Comparison of ENCODE assay signal across 8 cellular contexts in genomic region chr3:171460226-171461086, GRCh38. TPM values are rescaled to one million over a fixed set of nuclear protein-coding genes. Genes with fewer than 3 reads are reported as not detected.
A peak's percentile ranks its signal among the peaks of the same experiment; 100 is the strongest.
DNase-seq lines count a peak whose midpoint lies in the region; ATAC-seq and TF ChIP-seq lines count a peak whose summit lies in the region.

Gene TNIK (minus strand): TSS chr3:171460405. CDS start chr3:171460063, 342 bp downstream.

- peaks cover 12% of the 10 kb centered on the region for H3K36me3 Mint-ChIP-seq in activated naive CD4-positive, alpha-beta T cell treated with anti-CD3 and anti-CD28 coated beads, Interleukin-2, amount 10 ng/mL, durations not matched to agents 7 days and 5 days

- DNase-seq in GM03348 (ENCODE audit: low spot score) (peak; percentile 85), H7 (peak; percentile 91), SK-N-MC (ENCODE audit: low read depth, low spot score) (no peak), globus pallidus (ENCODE audit: low spot score) (peak; percentile 98), omental fat pad (ENCODE audit: low spot score) (peak; percentile 74), testis (peak; percentile 98)
- peak; percentile 98 for DNase-seq in activated naive CD4-positive, alpha-beta T cell treated with anti-CD3 and anti-CD28 coated beads, Interleukin-2, amount 10 ng/mL, durations not matched to agents 7 days and 5 days

- intact Hi-C loops in testis (cut with DNase I; ENCODE audit: low total_unique reads) = no loop called here

- peaks cover 50% of the 10 kb centered on the region for H3K4me1 Mint-ChIP-seq in activated naive CD4-positive, alpha-beta T cell treated with anti-CD3 and anti-CD28 coated beads, Interleukin-2, amount 10 ng/mL, durations not matched to agents 7 days and 5 days

- no peaks in the 10 kb centered on the region for H3K27me3 Mint-ChIP-seq in activated naive CD4-positive, alpha-beta T cell treated with anti-CD3 and anti-CD28 coated beads, Interleukin-2, amount 10 ng/mL, durations not matched to agents 7 days and 5 days

- H2AFZ ChIP-seq in Loucy (ENCODE audit: low read length) = peak within 1 kb of the TSS; percentile 96

- peaks cover 24% of the 10 kb centered on the region for H4K20me1 ChIP-seq in Loucy (ENCODE audit: insufficient read depth, low read length, poor library complexity, severe bottlenecking)

- peak within 1 kb of the TSS; percentile 76 for H3K4me3 ChIP-seq in H7 (ENCODE audit: insufficient read depth, low read depth, low read length)
- peak within 1 kb of the TSS; percentile 85 for H3K4me3 ChIP-seq in Loucy (ENCODE audit: low read length, poor library complexity, severe bottlenecking)
- peak within 1 kb of the TSS; percentile 87 for H3K4me3 ChIP-seq in SK-N-MC
- H3K4me3 ChIP-seq in testis = peak within 1 kb of the TSS; percentile 59 to 76

- H3K27me3 ChIP-seq in H7 (ENCODE audit: control insufficient read depth, insufficient read depth, low read length) = peaks cover 15% of the 10 kb centered on the region; the same call in 1 of the 2 replicates
- H3K27me3 ChIP-seq in Loucy (ENCODE audit: insufficient read depth, low read length, poor library complexity, severe bottlenecking) = no peaks in the 10 kb centered on the region
- H3K27me3 ChIP-seq in testis = no peaks in the 10 kb centered on the region

- H3K9ac ChIP-seq in Loucy (ENCODE audit: low read depth, low read length, poor library complexity, severe bottlenecking) = peak within 1 kb of the TSS; percentile 84
- peak within 1 kb of the TSS; percentile 1 for H3K9ac ChIP-seq in SK-N-MC (ENCODE audit: insufficient read length)

- no peak within 1 kb of the TSS for H3K27ac ChIP-seq in SK-N-MC
- peak within 1 kb of the TSS; percentile 42 to 75 for H3K27ac ChIP-seq in testis

- TF ChIP-seq CTCF in Loucy (conservative IDR thresholded peaks at IDR 0.05; ENCODE audit: low read length) (peak; percentile 54), omental fat pad (IDR thresholded peaks at IDR 0.05) (no peak), testis (IDR thresholded peaks at IDR 0.05) (peak in 2 of 3 experiments; percentile 2 to 34)

- WGBS in testis, 2 donors = 0% methylated on average over 10 to 66 of the region's 66 CpGs

- H3K4me3 Mint-ChIP-seq in activated naive CD4-positive, alpha-beta T cell treated with anti-CD3 and anti-CD28 coated beads, Interleukin-2, amount 10 ng/mL, durations not matched to agents 7 days and 5 days = peak within 1 kb of the TSS; percentile 94

- H3K4me1 ChIP-seq in Loucy (ENCODE audit: insufficient read depth, low read length, poor library complexity, severe bottlenecking) (peaks cover 41% of the 10 kb centered on the region), testis (peaks cover 5% of the 10 kb centered on the region)

- ATAC-seq in omental fat pad (ENCODE audit: low FRiP score) = peak; percentile 97

- peak within 1 kb of the TSS; percentile 90 for H3K27ac Mint-ChIP-seq in activated naive CD4-positive, alpha-beta T cell treated with anti-CD3 and anti-CD28 coated beads, Interleukin-2, amount 10 ng/mL, durations not matched to agents 7 days and 5 days

- peaks cover 63% of the 10 kb centered on the region for H3K79me2 ChIP-seq in Loucy (ENCODE audit: insufficient read depth, low read length)

- H3K9me3 Mint-ChIP-seq in activated naive CD4-positive, alpha-beta T cell treated with anti-CD3 and anti-CD28 coated beads, Interleukin-2, amount 10 ng/mL, durations not matched to agents 7 days and 5 days = no peaks in the 10 kb centered on the region

- H3K4me2 ChIP-seq in Loucy (ENCODE audit: low read depth, low read length, poor library complexity, severe bottlenecking) = peak within 1 kb of the TSS; percentile 87

- CTCF ChIA-PET in activated naive CD4-positive, alpha-beta T cell treated with anti-CD3 and anti-CD28 coated beads, Interleukin-2, amount 10 ng/mL, durations not matched to agents 7 days and 5 days (lab: Charles Lee) = interaction anchor here (0.7 to 1.8 kb wide), 11 partner anchors 8 to 297 kb away, joined by 3 to 6 read pairs (median 3); no protein-coding TSS in a partner anchor

- H3K36me3 ChIP-seq in H7 (replicated peaks; ENCODE audit: control insufficient read depth, insufficient read depth, low read length) (no peaks in the 10 kb centered on the region), Loucy (ENCODE audit: insufficient read depth, low read length) (no peaks in the 10 kb centered on the region), SK-N-MC (ENCODE audit: insufficient read depth, low read length) (no peaks in the 10 kb centered on the region), testis (ENCODE audit: low read depth, missing control alignments) (no peaks in the 10 kb centered on the region)

- H3K9me3 ChIP-seq in Loucy (ENCODE audit: insufficient read depth, low read depth, low read length) (no peaks in the 10 kb centered on the region), SK-N-MC (ENCODE audit: low read depth, low read length) (no peaks in the 10 kb centered on the region), testis (no peaks in the 10 kb centered on the region)

- TF ChIP-seq POLR2A in testis (IDR thresholded peaks at IDR 0.05) = no peak

- H3F3A ChIP-seq in Loucy (ENCODE audit: low read depth) = 0 out of 2 replicates have a peak, but pooled peaks cover 3% of the 10 kb centered on the region

- H3K9me2 ChIP-seq in Loucy (replicated peaks; ENCODE audit: low read depth, low read length) = no peaks in the 10 kb centered on the region

RNA-seq across cellular contexts. Expression of gene TNIK, which starts in this region (rescaled TPM):
- 16.4 and 20.7 TPM in 2 replicates for total RNA-seq in H7 (2014; rRNA removed; shearing (Covaris generic))
- total RNA-seq in omental fat pad = 10 to 100 TPM in 1 of 4 donors, 1 to 10 TPM in 3; 3.9 to 12.8 (median 6.5) TPM
- total RNA-seq in testis = 10 to 100 TPM; 83.5 to 99.6 TPM
- 39.3 TPM for polyA plus RNA-seq in testis (ENCODE audit: insufficient read depth, low read depth, low replicate concordance)

Comparison
In these comparisons a context has a peak if more than half of its experiments do, and no peak if none do; other contexts are left out.
1. CTCF ChIP-seq: peak in Loucy (single experiment) and testis (2 of 3); none in omental fat pad (0 of 3).
2. Peak in every context shown above with its lines, with median percentiles within 50 percentile points of each other: H3K4me3 ChIP-seq.